ENCODE assay signal across 8 cellular contexts in the genomic region with DNA sequence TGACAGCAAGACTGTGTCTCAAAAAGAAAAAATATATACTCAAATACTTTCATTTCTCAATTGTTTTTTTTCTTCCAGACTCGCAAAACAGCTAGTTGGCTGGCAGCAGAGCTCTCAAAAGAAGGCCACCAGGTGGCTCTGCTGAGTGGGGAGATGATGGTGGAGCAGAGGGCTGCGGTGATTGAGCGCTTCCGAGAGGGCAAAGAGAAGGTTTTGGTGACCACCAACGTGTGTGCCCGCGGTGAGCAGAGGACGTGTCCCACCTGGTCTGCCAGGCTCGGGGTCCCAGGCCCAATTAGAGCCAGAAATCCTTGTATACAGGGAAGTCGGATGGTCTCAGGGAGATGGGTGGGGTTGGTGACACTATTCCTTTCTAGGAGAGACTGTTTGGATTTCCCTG. TPM values are rescaled to one million over a fixed set of nuclear protein-coding genes. Genes with fewer than 3 reads are reported as not detected.
DNase-seq lines count a peak whose midpoint lies in the region; ATAC-seq and TF ChIP-seq lines count a peak whose summit lies in the region.
"Not testable (repeated sequence)": the region's sequence is repeated elsewhere in the genome, so short reads cannot be mapped to it uniquely, and the experiment has no call there.

No MANE protein-coding gene starts in this region.

- not testable (repeated sequence) for H3K4me3 ChIP-seq in A673 (ENCODE audit: low read depth, low read length, poor library complexity, severe bottlenecking); GM12865 (ENCODE audit: low read depth, low read length); esophagus muscularis mucosa; left lung; gastrocnemius medialis

- H3K9me3 ChIP-seq in A673 (ENCODE audit: low read depth, low read length, poor library complexity, severe bottlenecking); esophagus muscularis mucosa; left lung; gastrocnemius medialis: not testable (repeated sequence)

- peak; percentile 67 for TF ChIP-seq CTCF in A673 (conservative IDR thresholded peaks at IDR 0.05; ENCODE audit: low read depth, low read length)
- TF ChIP-seq CTCF in GM12865 (IDR thresholded peaks at IDR 0.05; ENCODE audit: insufficient read depth, low read depth, low read length, missing control alignments) = peak; percentile 48
- TF ChIP-seq CTCF in esophagus muscularis mucosa (IDR thresholded peaks at IDR 0.05) = peak; percentile 52 to 62 (median 53)
- TF ChIP-seq CTCF in left lung (IDR thresholded peaks at IDR 0.05) = peak; percentile 37 to 49
- TF ChIP-seq CTCF in gastrocnemius medialis (IDR thresholded peaks at IDR 0.05 in 4 of 5, conservative IDR thresholded peaks at IDR 0.05 in 1 of 5) = peak; percentile 66 to 76 (median 71)

- H3K4me1 ChIP-seq in A673 (ENCODE audit: insufficient read depth, low read length, poor library complexity, severe bottlenecking); esophagus muscularis mucosa; left lung; gastrocnemius medialis: not testable (repeated sequence)

- 36% methylated on average over 10 of the region's 10 CpGs for WGBS in esophagus muscularis mucosa

- in situ Hi-C loops in gastrocnemius medialis (cut with MboI; ENCODE audit: low sequenced_read_pairs in 4 of 4) = loop anchor here in 3 of 4 donors (25.0 kb wide), 2 partner anchors 267 to 292 kb away; partner anchors contain the start of gene IL34 (in 1 of the 3)

- not testable (repeated sequence) for H3K27ac ChIP-seq in A673 (ENCODE audit: low read depth, low read length, poor library complexity, severe bottlenecking); left lung
- peak overlapping the region in 1 of 4 donors; percentile 35 for H3K27ac ChIP-seq in esophagus muscularis mucosa (replicated peaks in 1 of 4)
- H3K27ac ChIP-seq in gastrocnemius medialis = peak overlapping the region; percentile 50 to 88 (median 72)

- intact Hi-C loops in A673 (cut with micrococcal nuclease; ENCODE audit: unreplicated experiment) = loop anchor here (2.0 kb wide), 1 partner anchor 283 kb away; no protein-coding TSS in a partner anchor
- intact Hi-C loops in esophagus muscularis mucosa (cut with DNase I) = loop anchor here (5.0 kb wide), 1 partner anchor 282 kb away; no protein-coding TSS in a partner anchor
- intact Hi-C loops in left lung (cut with DNase I) = not testable (repeated sequence)
- intact Hi-C loops in gastrocnemius medialis (cut with DNase I; ENCODE audit: low total_unique reads) = loop anchor here (2.0 to 5.0 kb wide), 2 partner anchors 102 to 283 kb away; no protein-coding TSS in a partner anchor

- POLR2A ChIA-PET in A673 (lab: Charles Lee; ENCODE audit: low non-redundant PET) = interaction anchor here (0.7 kb wide), 1 partner anchor 227 kb away, joined by 3 read pairs; no protein-coding TSS in a partner anchor

- not testable (repeated sequence) for TF ChIP-seq EP300 in esophagus muscularis mucosa (IDR thresholded peaks at IDR 0.05)

- H3K27me3 ChIP-seq in A673 (replicated peaks; ENCODE audit: insufficient read depth, low read depth, low read length, poor library complexity); esophagus muscularis mucosa; left lung; gastrocnemius medialis: not testable (repeated sequence)

- DNase-seq in A673 (ENCODE audit: low spot score) (peak; percentile 37), GM12865 (ENCODE audit: low read depth) (peak; percentile 51), NCI-H2227 (lab: John Stamatoyannopoulos, UW; ENCODE audit: unreplicated experiment) (peak; percentile 25), amniotic epithelial cell (ENCODE audit: low read depth) (peak; percentile 23), gastrocnemius medialis (peak in 1 of 2 donors; percentile 62)
- peak; percentile 17 to 29 for DNase-seq in activated CD4-positive, alpha-beta T cell treated with anti-CD3 and anti-CD28 coated beads for 4 hours
- DNase-seq in esophagus muscularis mucosa (ENCODE audit: extremely low spot score); left lung: not testable (repeated sequence)

- CTCF ChIA-PET in A673 (lab: Charles Lee) = interaction anchor here (0.6 to 0.8 kb wide), 3 partner anchors 136 to 284 kb away, joined by 3 to 5 read pairs (median 4); no protein-coding TSS in a partner anchor

- ATAC-seq in left lung (peak; percentile 76), gastrocnemius medialis (peak; percentile 67 to 77)

- not testable (repeated sequence) for BruUV-seq in A673 (replicated peaks; lab: Mats Ljungman, UMichigan)

- peaks cover 37% of the 10 kb centered on the region for H3K36me3 ChIP-seq in A673 (ENCODE audit: insufficient read depth, low read length, poor library complexity, severe bottlenecking)
- H3K36me3 ChIP-seq in esophagus muscularis mucosa = peaks cover 58 to 98% (median 84%) of the 10 kb centered on the region in 4 donors
- H3K36me3 ChIP-seq in left lung = peaks cover 0 to 98% of the 10 kb centered on the region in 2 donors
- H3K36me3 ChIP-seq in gastrocnemius medialis = peaks cover 0 to 62% of the 10 kb centered on the region in 2 donors

- not testable (repeated sequence) for TF ChIP-seq POLR2A in esophagus muscularis mucosa (IDR thresholded peaks at IDR 0.05; ENCODE audit: low read depth); gastrocnemius medialis (IDR thresholded peaks at IDR 0.05)

RNA-seq across cellular contexts. Expression of gene DDX19A, which starts 23.4 kb away (rescaled TPM):
- total RNA-seq in A673 (2021) (56.7 and 65.5 TPM in 2 replicates), esophagus muscularis mucosa (10 to 100 TPM; 44.0 to 54.0 (median 52.8) TPM), left lung (10 to 100 TPM; 28.8 to 31.7 TPM), gastrocnemius medialis (100 to 1,000 TPM in 2 of 4 donors, 10 to 100 TPM in 2; 44.6 to 112 (median 88.1) TPM)
